ENCODE assay signal across 11 cellular contexts in genomic region chr10:104309980-104310978, GRCh38. TPM values are rescaled to one million over a fixed set of nuclear protein-coding genes. Genes with fewer than 3 reads are reported as not detected.
DNase-seq lines count a peak whose midpoint lies in the region; ATAC-seq and TF ChIP-seq lines count a peak whose summit lies in the region.
"Had no signal": no experiment of that assay in that cellular context is flagged by ENCODE, and none has a peak within 500 bp of the region (broad histone marks: within the 10 kb centered on the region; RNA-seq: fewer than 3 reads in every experiment).

No MANE protein-coding gene starts in this region.

- peaks cover 50% of the 10 kb centered on the region for H3K4me1 Mint-ChIP-seq in activated naive CD8-positive, alpha-beta T cell (ENCODE audit: low read depth)
- H3K4me1 Mint-ChIP-seq in activated naive CD8-positive, alpha-beta T cell treated with anti-CD3 and anti-CD28 coated beads, Interleukin-2, amount 50 U/mL, for 24 hours = peaks cover 52% of the 10 kb centered on the region
- peaks cover 74% of the 10 kb centered on the region for H3K4me1 Mint-ChIP-seq in stimulated activated naive CD8-positive, alpha-beta T cell treated with anti-CD3 and anti-CD28 coated beads, Interleukin-15, amount 100 ng/mL, for 72 hours

- H3K27ac Mint-ChIP-seq in activated naive CD8-positive, alpha-beta T cell = peak overlapping the region; percentile 34
- H3K27ac Mint-ChIP-seq in activated naive CD8-positive, alpha-beta T cell treated with anti-CD3 and anti-CD28 coated beads, Interleukin-2, amount 50 U/mL, for 24 hours = no peak overlapping the region
- H3K27ac Mint-ChIP-seq in stimulated activated naive CD8-positive, alpha-beta T cell treated with anti-CD3 and anti-CD28 coated beads, Interleukin-15, amount 100 ng/mL, for 72 hours = peak overlapping the region in 1 of 2 donors; percentile 30
- H3K27ac Mint-ChIP-seq: B cell had no signal

- no peak for ATAC-seq in activated naive CD8-positive, alpha-beta T cell treated with anti-CD3 and anti-CD28 coated beads, Interleukin-2, amount 50 U/mL, for 24 hours
- no peak for ATAC-seq in stimulated activated naive CD8-positive, alpha-beta T cell treated with anti-CD3 and anti-CD28 coated beads, Interleukin-15, amount 100 ng/mL, for 72 hours
- no peak for ATAC-seq in HG03108 (IDR thresholded peaks at IDR 0.05; ENCODE audit: unreplicated experiment)

- DNase-seq in activated naive CD8-positive, alpha-beta T cell treated with anti-CD3 and anti-CD28 coated beads, Interleukin-2, amount 50 U/mL, for 24 hours = no peak
- DNase-seq in cardiac fibroblast (ENCODE audit: low read depth in 2 of 2) (peak; percentile 85 to 96), kidney tubule cell (ENCODE audit: low spot score) (peak; percentile 78), ureter (ENCODE audit: low spot score) (peak; percentile 85)
- DNase-seq in stimulated activated naive CD8-positive, alpha-beta T cell treated with anti-CD3 and anti-CD28 coated beads, Interleukin-15, amount 100 ng/mL, for 72 hours = no peak
- no peak for DNase-seq in activated CD4-positive, alpha-beta T cell treated with anti-CD3 and anti-CD28 coated beads for 4 hours
- DNase-seq: activated T-cell treated with anti-CD3 and anti-CD28 coated beads, Interleukin-2, amount 50 U/mL, for 1 hour had no signal

- TF ChIP-seq CTCF in cardiac fibroblast (IDR thresholded peaks at IDR 0.05; ENCODE audit: low read depth, low read length) = no peak

- H3K4me3 ChIP-seq in cardiac fibroblast (replicated peaks in 1 of 2; ENCODE audit: low read depth in 2 of 2, low read length in 2 of 2) = no peak overlapping the region

- H3K9me3 Mint-ChIP-seq in activated naive CD8-positive, alpha-beta T cell (ENCODE audit: low read depth) = no peaks in the 10 kb centered on the region
- no peaks in the 10 kb centered on the region for H3K9me3 Mint-ChIP-seq in activated naive CD8-positive, alpha-beta T cell treated with anti-CD3 and anti-CD28 coated beads, Interleukin-2, amount 50 U/mL, for 24 hours
- no peaks in the 10 kb centered on the region for H3K9me3 Mint-ChIP-seq in stimulated activated naive CD8-positive, alpha-beta T cell treated with anti-CD3 and anti-CD28 coated beads, Interleukin-15, amount 100 ng/mL, for 72 hours
- H3K9me3 Mint-ChIP-seq: neural crest cell had no signal

- peaks cover 2% of the 10 kb centered on the region for H3K36me3 Mint-ChIP-seq in activated naive CD8-positive, alpha-beta T cell
- H3K36me3 Mint-ChIP-seq in activated naive CD8-positive, alpha-beta T cell treated with anti-CD3 and anti-CD28 coated beads, Interleukin-2, amount 50 U/mL, for 24 hours (ENCODE audit: low read depth) = peaks cover 32% of the 10 kb centered on the region

- no peak overlapping the region for H3K4me3 Mint-ChIP-seq in activated naive CD8-positive, alpha-beta T cell
- no peak overlapping the region for H3K4me3 Mint-ChIP-seq in activated naive CD8-positive, alpha-beta T cell treated with anti-CD3 and anti-CD28 coated beads, Interleukin-2, amount 50 U/mL, for 24 hours
- H3K4me3 Mint-ChIP-seq in stimulated activated naive CD8-positive, alpha-beta T cell treated with anti-CD3 and anti-CD28 coated beads, Interleukin-15, amount 100 ng/mL, for 72 hours = peak overlapping the region in 1 of 2 donors; percentile 24
- H3K4me3 Mint-ChIP-seq: B cell, neural crest cell had no signal

- H3K27me3 Mint-ChIP-seq in activated naive CD8-positive, alpha-beta T cell = no peaks in the 10 kb centered on the region
- H3K27me3 Mint-ChIP-seq in activated naive CD8-positive, alpha-beta T cell treated with anti-CD3 and anti-CD28 coated beads, Interleukin-2, amount 50 U/mL, for 24 hours = peaks cover 4% of the 10 kb centered on the region
- H3K27me3 Mint-ChIP-seq in stimulated activated naive CD8-positive, alpha-beta T cell treated with anti-CD3 and anti-CD28 coated beads, Interleukin-15, amount 100 ng/mL, for 72 hours = peaks cover 18% of the 10 kb centered on the region
- H3K27me3 Mint-ChIP-seq: B cell had no signal

RNA-seq across cellular contexts. Expression of gene ITPRIP, which starts 28.0 kb away (rescaled TPM):
- total RNA-seq in ureter = 18.3 TPM

RNA-seq across cellular contexts. Expression of gene GSTO2, which starts 41.3 kb away (rescaled TPM):
- 47.0 TPM for total RNA-seq in ureter

RNA-seq across cellular contexts. Expression of gene CFAP58, which starts 43.4 kb away (rescaled TPM):
- 0.55 TPM for total RNA-seq in ureter
- total RNA-seq: B cell had no signal

RNA-seq across cellular contexts. Expression of gene GSTO1, which starts 55.6 kb away (rescaled TPM):
- total RNA-seq in ureter = 79.4 TPM

Comparison
In these comparisons a context has a peak if more than half of its experiments do, and no peak if none do; other contexts are left out.
1. DNase-seq: peak in cardiac fibroblast (2 of 2), kidney tubule cell (single experiment) and ureter (single experiment); none in activated naive CD8-positive, alpha-beta T cell treated with anti-CD3 and anti-CD28 coated beads, Interleukin-2, amount 50 U/mL, for 24 hours (single experiment), stimulated activated naive CD8-positive, alpha-beta T cell treated with anti-CD3 and anti-CD28 coated beads, Interleukin-15, amount 100 ng/mL, for 72 hours (0 of 2) and activated CD4-positive, alpha-beta T cell treated with anti-CD3 and anti-CD28 coated beads for 4 hours (0 of 2).